In the genomic region with DNA sequence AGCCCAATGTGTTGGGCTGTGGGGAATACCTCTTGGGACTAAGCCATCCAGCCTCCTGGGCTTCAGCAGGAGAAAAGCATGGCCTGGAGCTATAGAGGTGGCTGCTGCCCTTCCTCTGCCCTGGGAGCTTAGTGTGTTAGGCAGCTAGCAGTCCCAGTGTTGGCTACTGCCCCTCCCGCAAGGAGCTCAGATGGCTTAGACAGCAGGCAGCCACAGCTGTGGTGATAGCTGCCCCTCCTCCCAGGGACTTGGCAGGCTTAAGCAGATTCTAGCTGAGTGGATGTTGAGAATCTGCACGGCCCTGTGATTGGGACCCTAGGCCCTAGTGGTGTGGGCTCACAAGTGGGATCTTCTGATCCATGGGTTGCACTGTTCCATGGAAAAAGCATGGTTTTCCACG, we compare ENCODE assay signal across 22 cellular contexts.
A peak's percentile ranks its signal among the peaks of the same experiment; 100 is the strongest.
DNase-seq lines count a peak whose midpoint lies in the region; ATAC-seq lines count a peak whose summit lies in the region.
"Had no signal": no experiment of that assay in that cellular context is flagged by ENCODE, and none has a peak within 500 bp of the region (broad histone marks: within the 10 kb centered on the region; RNA-seq: fewer than 3 reads in every experiment).

No MANE protein-coding gene starts in this region.

- H3K9me3 ChIP-seq in SJCRH30 (replicated peaks) = no peaks in the 10 kb centered on the region
- H3K9me3 ChIP-seq: BE2C, HAP-1 had no signal

- H3K36me3 ChIP-seq in SJCRH30 = no peaks in the 10 kb centered on the region
- H3K36me3 ChIP-seq: BE2C, HAP-1 had no signal

- no peak overlapping the region for H3K4me3 ChIP-seq in SJCRH30
- H3K4me3 ChIP-seq: HAP-1 had no signal

- no peak overlapping the region for H3K27ac ChIP-seq in SJCRH30
- H3K27ac ChIP-seq: 22Rv1, RWPE1 had no signal

- DNase-seq in DMS 273 (lab: John Stamatoyannopoulos, UW; ENCODE audit: unreplicated experiment) (peak; percentile 64), DMS 273 treated with DMSO at 0.1 percent for 48 hours (lab: John Stamatoyannopoulos, UW) (no peak), SJCRH30 (peak; percentile 69 to 79), iPS-NIHi7 (ENCODE audit: extremely low spot score) (peak; percentile 12), HuH-7 (ENCODE audit: low spot score) (no peak), HuH-7.5 (ENCODE audit: low spot score) (no peak)
- no peak for DNase-seq in activated naive CD4-positive, alpha-beta T cell treated with anti-CD3 and anti-CD28 coated beads, Interleukin-2, amount 50 U/mL, for 16 hours
- DNase-seq: BE2C; Calu3; CD4-positive, alpha-beta T cell; GDM1; MM.1S; NCI-H1092; NCI-H1436 treated with DMSO at 0.1 percent for 48 hours; NCI-H2029; NCI-H446 treated with DMSO at 0.1 percent for 48 hours; NCI-H774; PC-3 had no signal

- no peak for ATAC-seq in HG02763 (IDR thresholded peaks at IDR 0.05; ENCODE audit: unreplicated experiment)
- ATAC-seq: PC-3 had no signal

- H3K4me1 ChIP-seq in SJCRH30 = peaks cover 4% of the 10 kb centered on the region
- H3K4me1 ChIP-seq: BE2C, HAP-1 had no signal

- H3K27me3 ChIP-seq in SJCRH30 = no peaks in the 10 kb centered on the region
- H3K27me3 ChIP-seq: BE2C had no signal

Comparison
In these comparisons a context has a peak if more than half of its experiments do, and no peak if none do; other contexts are left out.
1. DNase-seq: peak in DMS 273 (single experiment), SJCRH30 (2 of 2) and iPS-NIHi7 (single experiment); none in DMS 273 treated with DMSO at 0.1 percent for 48 hours (single experiment), activated naive CD4-positive, alpha-beta T cell treated with anti-CD3 and anti-CD28 coated beads, Interleukin-2, amount 50 U/mL, for 16 hours (single experiment), HuH-7 (single experiment) and HuH-7.5 (single experiment).